Comparison of ENCODE assay signal across 8 cellular contexts in genomic region chr20:47503685-47504084, GRCh38. TPM values are rescaled to one million over a fixed set of nuclear protein-coding genes. Genes with fewer than 3 reads are reported as not detected.
DNase-seq lines count a peak whose midpoint lies in the region; TF ChIP-seq lines count a peak whose summit lies in the region.

No MANE protein-coding gene starts in this region.

- H3K36me3 Mint-ChIP-seq in activated CD4-positive, alpha-beta memory T cell treated with anti-CD3 and anti-CD28 coated beads for 36 hours = peaks cover 26% of the 10 kb centered on the region

- H3K4me1 Mint-ChIP-seq in activated CD4-positive, alpha-beta memory T cell treated with anti-CD3 and anti-CD28 coated beads for 36 hours (ENCODE audit: low read depth) = peaks cover 56% of the 10 kb centered on the region

- DNase-seq in AG04449 (ENCODE audit: low read depth, low spot score) (no peak), GM20000 (ENCODE audit: low spot score) (no peak), G401 (ENCODE audit: low spot score) (no peak), germinal center (ENCODE audit: low spot score) (no peak), COLO829 (ENCODE audit: low spot score) (no peak)
- DNase-seq in activated CD4-positive, alpha-beta memory T cell treated with anti-CD3 and anti-CD28 coated beads for 36 hours = no peak

- in situ Hi-C loops in G401 (cut with HindIII; ENCODE audit: low sequenced_read_pairs) = no loop called here

- H3K27ac Mint-ChIP-seq in activated CD4-positive, alpha-beta memory T cell treated with anti-CD3 and anti-CD28 coated beads for 36 hours = peak overlapping the region; percentile 89

- H3K9ac ChIP-seq in iPS-20b (ENCODE audit: low read depth, low read length) = peak overlapping the region; percentile 82; the same call in 1 of the 2 replicates

- peaks cover 33% of the 10 kb centered on the region for H3K4me1 ChIP-seq in iPS-20b (ENCODE audit: insufficient read depth, low read length)

- peak overlapping the region; percentile 92 for H3K4me3 Mint-ChIP-seq in activated CD4-positive, alpha-beta memory T cell treated with anti-CD3 and anti-CD28 coated beads for 36 hours

- H3K36me3 ChIP-seq in iPS-20b (ENCODE audit: insufficient read depth, low read depth, low read length) = no peaks in the 10 kb centered on the region

- H3K9me3 ChIP-seq in iPS-20b (ENCODE audit: insufficient read depth, low read depth, low read length) = no peaks in the 10 kb centered on the region

- POLR2A ChIA-PET in AG04449 (lab: Yijun Ruan, JAX) = no interaction called here
- POLR2A ChIA-PET in activated CD4-positive, alpha-beta memory T cell treated with anti-CD3 and anti-CD28 coated beads for 36 hours (lab: Charles Lee) = interaction anchor here (0.9 to 4.2 kb wide), 3 partner anchors 10 to 107 kb away, joined by 4 to 70 read pairs (median 21); no protein-coding TSS in a partner anchor

- no peaks in the 10 kb centered on the region for H3K9me3 Mint-ChIP-seq in activated CD4-positive, alpha-beta memory T cell treated with anti-CD3 and anti-CD28 coated beads for 36 hours

- TF ChIP-seq CTCF in AG04449 (IDR thresholded peaks at IDR 0.05; ENCODE audit: insufficient read depth, low read length, missing control alignments) (no peak), GM20000 (IDR thresholded peaks at IDR 0.05; ENCODE audit: extremely low read depth, missing control alignments) (no peak)

- CTCF ChIA-PET in AG04449 (lab: Yijun Ruan, JAX) = interaction anchor here (1.0 to 4.7 kb wide), 8 partner anchors 10 to 298 kb away, joined by 3 to 20 read pairs (median 4); no protein-coding TSS in a partner anchor
- CTCF ChIA-PET in activated CD4-positive, alpha-beta memory T cell treated with anti-CD3 and anti-CD28 coated beads for 36 hours (lab: Charles Lee) = interaction anchor here (1.0 to 5.7 kb wide), 11 partner anchors 9 to 232 kb away, joined by 3 to 30 read pairs (median 6); no protein-coding TSS in a partner anchor

- intact Hi-C loops in activated CD4-positive, alpha-beta memory T cell treated with anti-CD3 and anti-CD28 coated beads for 36 hours (cut with micrococcal nuclease) = loop anchor here (1.0 to 10.0 kb wide), 4 partner anchors 13 to 1261 kb away; no protein-coding TSS in a partner anchor

- H3K27me3 ChIP-seq in iPS-20b (ENCODE audit: insufficient read depth, low read length) = no peaks in the 10 kb centered on the region

- peak overlapping the region; percentile 82 for H3K4me3 ChIP-seq in AG04449 (ENCODE audit: low read depth, low read length)
- H3K4me3 ChIP-seq in GM08714 (ENCODE audit: low read length) = peak overlapping the region; percentile 99; the same call in 1 of the 2 replicates
- peak overlapping the region; percentile 84 for H3K4me3 ChIP-seq in iPS-20b (ENCODE audit: low read length)

- no peaks in the 10 kb centered on the region for H3K27me3 Mint-ChIP-seq in activated CD4-positive, alpha-beta memory T cell treated with anti-CD3 and anti-CD28 coated beads for 36 hours

- no peak overlapping the region for H3K27ac ChIP-seq in iPS-20b (ENCODE audit: low read length)

RNA-seq across cellular contexts. Expression of gene NCOA3, which starts 2.0 kb away (rescaled TPM):
- total RNA-seq in activated CD4-positive, alpha-beta memory T cell treated with anti-CD3 and anti-CD28 coated beads for 36 hours = 10 to 100 TPM; 72.0 to 81.8 TPM
- total RNA-seq in G401 (2014; rRNA removed; shearing (Covaris generic)) = 15.3 and 34.5 TPM in 2 replicates
